Comparison of ENCODE assay signal across 14 cellular contexts in genomic region chr5:23084815-23085214, GRCh38.
A peak's percentile ranks its signal among the peaks of the same experiment; 100 is the strongest.
DNase-seq lines count a peak whose midpoint lies in the region; ATAC-seq lines count a peak whose summit lies in the region.
"Had no signal": no experiment of that assay in that cellular context is flagged by ENCODE, and none has a peak within 500 bp of the region (broad histone marks: within the 10 kb centered on the region; RNA-seq: fewer than 3 reads in every experiment).

No MANE protein-coding gene starts in this region.

- H3K27ac Mint-ChIP-seq in stimulated activated naive CD8-positive, alpha-beta T cell treated with anti-CD3 and anti-CD28 coated beads, Interleukin-15, amount 100 ng/mL, for 72 hours = no peak overlapping the region
- H3K27ac Mint-ChIP-seq: natural killer cell treated with Interleukin-12 subunit alpha and Interleukin-12 subunit beta and Interleukin-15 and Interleukin-18, amount 100 ng/mL, for 72 hours had no signal

- DNase-seq in DMS153 (lab: John Stamatoyannopoulos, UW) = peak; percentile 18
- no peak for DNase-seq in DMS153 treated with DMSO at 0.1 percent for 48 hours (lab: John Stamatoyannopoulos, UW; ENCODE audit: unreplicated experiment)
- DNase-seq in NCI-H69 (lab: John Stamatoyannopoulos, UW) = peak; percentile 79
- peak; percentile 1 for DNase-seq in myocyte (ENCODE audit: low read depth)
- no peak for DNase-seq in stimulated activated naive CD8-positive, alpha-beta T cell treated with anti-CD3 and anti-CD28 coated beads, Interleukin-15, amount 100 ng/mL, for 72 hours
- DNase-seq: Calu3, dermis blood vessel endothelial cell, NCI-H1436 treated with DMSO at 0.1 percent for 48 hours, Peyer's patch, thyroid gland had no signal

- H3K27me3 Mint-ChIP-seq in stimulated activated naive CD8-positive, alpha-beta T cell treated with anti-CD3 and anti-CD28 coated beads, Interleukin-15, amount 100 ng/mL, for 72 hours = no peaks in the 10 kb centered on the region
- H3K27me3 Mint-ChIP-seq: natural killer cell treated with Interleukin-12 subunit alpha and Interleukin-12 subunit beta and Interleukin-15 and Interleukin-18, amount 100 ng/mL, for 72 hours had no signal

- H3K4me3 Mint-ChIP-seq in stimulated activated naive CD8-positive, alpha-beta T cell treated with anti-CD3 and anti-CD28 coated beads, Interleukin-15, amount 100 ng/mL, for 72 hours = no peak overlapping the region
- H3K4me3 Mint-ChIP-seq: natural killer cell treated with Interleukin-12 subunit alpha and Interleukin-12 subunit beta and Interleukin-15 and Interleukin-18, amount 100 ng/mL, for 72 hours had no signal

- H3K9me3 Mint-ChIP-seq in stimulated activated naive CD8-positive, alpha-beta T cell treated with anti-CD3 and anti-CD28 coated beads, Interleukin-15, amount 100 ng/mL, for 72 hours = peaks cover 7 to 18% of the 10 kb centered on the region in 2 donors

- H3K4me1 Mint-ChIP-seq in stimulated activated naive CD8-positive, alpha-beta T cell treated with anti-CD3 and anti-CD28 coated beads, Interleukin-15, amount 100 ng/mL, for 72 hours = no peaks in the 10 kb centered on the region

- ATAC-seq in HG03571 (IDR thresholded peaks at IDR 0.05; ENCODE audit: unreplicated experiment) = peak; percentile 83
- ATAC-seq in GM21825 (IDR thresholded peaks at IDR 0.05; ENCODE audit: unreplicated experiment) = no peak
- ATAC-seq in stimulated activated naive CD8-positive, alpha-beta T cell treated with anti-CD3 and anti-CD28 coated beads, Interleukin-15, amount 100 ng/mL, for 72 hours = no peak
- ATAC-seq in HG03139 (IDR thresholded peaks at IDR 0.05; ENCODE audit: unreplicated experiment) = no peak
- ATAC-seq: natural killer cell treated with Interleukin-12 subunit alpha and Interleukin-12 subunit beta and Interleukin-15 and Interleukin-18, amount 100 ng/mL, for 72 hours had no signal

Comparison
In these comparisons a context has a peak if more than half of its experiments do, and no peak if none do; other contexts are left out.
1. DNase-seq: peak in DMS153 (single experiment), NCI-H69 (single experiment) and myocyte (single experiment); none in DMS153 treated with DMSO at 0.1 percent for 48 hours (single experiment) and stimulated activated naive CD8-positive, alpha-beta T cell treated with anti-CD3 and anti-CD28 coated beads, Interleukin-15, amount 100 ng/mL, for 72 hours (0 of 2).